ENCODE assay signal across 8 cellular contexts in genomic region chr1:247331526-247332214, GRCh38.
DNase-seq lines count a peak whose midpoint lies in the region; ATAC-seq, FAIRE-seq and TF ChIP-seq lines count a peak whose summit lies in the region.

TSS of gene ZNF496 (minus strand) at chr1:247331867. CDS start at chr1:247329578, 2,289 bp downstream.

- peaks cover 9 to 11% of the 10 kb centered on the region in 2 donors for H3K36me3 ChIP-seq in mucosa of rectum (ENCODE audit: control insufficient read depth in 2 of 2, insufficient read depth in 2 of 2, low read length in 2 of 2)

- H3K27ac ChIP-seq in mucosa of rectum (ENCODE audit: low read depth in 2 of 2, low read length in 2 of 2) = peak within 1 kb of the TSS; percentile 76 to 81

- ATAC-seq in GM21381 (IDR thresholded peaks at IDR 0.05; ENCODE audit: unreplicated experiment) = peak; percentile 60

- TF ChIP-seq POLR2A in erythroblast (IDR thresholded peaks at IDR 0.05; ENCODE audit: low read length) = peak; percentile 32

- H3K4me3 ChIP-seq in mucosa of rectum (ENCODE audit: low read length in 2 of 2) = peak within 1 kb of the TSS; percentile 81 to 91

- H3K4me1 ChIP-seq in mucosa of rectum (ENCODE audit: control insufficient read depth in 2 of 2, insufficient read depth in 2 of 2, low read length in 2 of 2) = peaks cover 14 to 16% of the 10 kb centered on the region in 2 donors

- no peak for FAIRE-seq in HTR-8/SVneo (lab: Jason Lieb, UNC)

- H3K9ac ChIP-seq in mucosa of rectum (ENCODE audit: low read depth in 1 of 2, low read length in 2 of 2) = peak within 1 kb of the TSS; percentile 72 to 88

- H3K27me3 ChIP-seq in mucosa of rectum (ENCODE audit: control insufficient read depth in 2 of 2, insufficient read depth in 2 of 2, low read length in 2 of 2) = no peaks in the 10 kb centered on the region

- peak; percentile 95 for DNase-seq in D341Med (ENCODE audit: low spot score)
- peak; percentile 97 for DNase-seq in HTR-8/SVneo (ENCODE audit: insufficient read length, low spot score)
- peak; percentile 38 for DNase-seq in NOMO-1 treated with dmso at 0.1 percent for 144 hours (lab: John Stamatoyannopoulos, UW; ENCODE audit: unreplicated experiment)
- DNase-seq in activated T-cell treated with anti-CD3 and anti-CD28 coated beads for 48 hours (ENCODE audit: low read depth) = peak; percentile 51
- DNase-seq in erythroblast (lab: John Stamatoyannopoulos, UW) = peak; percentile 73 to 75
- peak; percentile 30 to 41 for DNase-seq in stimulated activated CD8-positive, alpha-beta memory T cell treated with anti-CD3 and anti-CD28 coated beads, Interleukin-7, amount 100 ng/mL, for 48 hours (ENCODE audit: extremely low read depth in 1 of 2, low read depth in 1 of 2)

- H3K9me3 ChIP-seq in mucosa of rectum (ENCODE audit: control insufficient read depth in 2 of 2, low read length in 2 of 2) = no peaks in the 10 kb centered on the region

Comparison
In these comparisons a context has a peak if more than half of its experiments do, and no peak if none do; other contexts are left out.
1. Peak in every context shown above with its lines: DNase-seq, ATAC-seq, H3K4me3 ChIP-seq and H3K27ac ChIP-seq.
2. DNase-seq: peak in every context shown above with its lines; median percentile 97 in HTR-8/SVneo; 95 in D341Med; 74 in erythroblast; 51 in activated T-cell treated with anti-CD3 and anti-CD28 coated beads for 48 hours; 38 in NOMO-1 treated with dmso at 0.1 percent for 144 hours; 36 in stimulated activated CD8-positive, alpha-beta memory T cell treated with anti-CD3 and anti-CD28 coated beads, Interleukin-7, amount 100 ng/mL, for 48 hours.